Comparison of ENCODE assay signal across 8 cellular contexts in the genomic region with DNA sequence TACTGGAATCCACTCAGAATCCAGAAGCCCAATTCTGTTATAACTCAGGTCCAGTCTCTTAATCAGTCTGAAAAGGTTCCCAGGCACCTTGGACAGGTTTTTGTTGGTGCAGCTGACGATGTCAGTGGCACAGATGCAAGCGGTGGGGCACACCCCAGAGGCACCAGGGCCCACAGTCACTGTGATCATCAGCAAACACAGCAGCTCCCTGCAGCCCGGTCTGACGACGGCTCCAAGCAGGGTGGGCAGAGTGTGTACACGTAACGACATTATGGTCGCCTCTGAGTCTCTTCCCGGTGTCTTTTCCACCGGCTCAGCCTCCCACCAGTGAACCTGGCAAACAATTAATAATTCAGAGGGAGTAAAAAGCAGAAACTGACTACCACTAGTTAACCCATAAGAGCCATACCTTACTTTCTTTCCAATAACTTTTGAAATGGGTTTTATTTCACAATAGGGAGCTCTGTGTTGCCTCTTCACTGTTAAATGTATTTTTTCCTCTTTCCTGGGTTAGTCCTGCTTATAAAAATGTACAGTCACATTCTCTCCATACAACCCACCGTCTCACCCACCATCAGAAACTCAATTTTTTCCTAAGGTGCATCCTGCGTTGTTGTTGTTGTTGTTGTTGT. TPM values are rescaled to one million over a fixed set of nuclear protein-coding genes. Genes with fewer than 3 reads are reported as not detected.
DNase-seq lines count a peak whose midpoint lies in the region; ATAC-seq and TF ChIP-seq lines count a peak whose summit lies in the region.

No MANE protein-coding gene starts in this region.

- peaks cover 7% of the 10 kb centered on the region for H3K36me3 ChIP-seq in MG63

- POLR2A ChIA-PET in CD4-positive, alpha-beta T cell (lab: Charles Lee) = interaction anchor here (0.6 to 4.9 kb wide), 26 partner anchors 8 to 1350 kb away, joined by 3 to 43 read pairs (median 4); a partner anchor contains a TSS

- peak overlapping the region; percentile 92 for H3K4me3 Mint-ChIP-seq in CD4-positive, alpha-beta T cell
- peak overlapping the region; percentile 83 for H3K4me3 Mint-ChIP-seq in progenitor cell of endocrine pancreas (ENCODE audit: low read depth)

- peak; percentile 20 to 51 (median 36) for DNase-seq in CD4-positive, alpha-beta T cell
- no peak for DNase-seq in MG63
- DNase-seq in activated T-cell treated with anti-CD3 and anti-CD28 coated beads, Interleukin-2, amount 50 U/mL, for 48 hours = peak; percentile 55 to 58
- peak; percentile 61 for DNase-seq in glomerular visceral epithelial cell (ENCODE audit: extremely low spot score)
- no peak for DNase-seq in progenitor cell of endocrine pancreas (ENCODE audit: low spot score, unreplicated experiment)
- no peak for DNase-seq in NCI-H2171 (lab: John Stamatoyannopoulos, UW)

- no peaks in the 10 kb centered on the region for H3K9me3 ChIP-seq in CD4-positive, alpha-beta T cell (ENCODE audit: control insufficient read depth, low read length)
- no peaks in the 10 kb centered on the region for H3K9me3 ChIP-seq in MG63

- peaks cover 80% of the 10 kb centered on the region for H3K4me1 Mint-ChIP-seq in CD4-positive, alpha-beta T cell (ENCODE audit: low read depth)
- peaks cover 14% of the 10 kb centered on the region for H3K4me1 Mint-ChIP-seq in progenitor cell of endocrine pancreas (ENCODE audit: low read depth)

- no peaks in the 10 kb centered on the region for H3K27me3 ChIP-seq in CD4-positive, alpha-beta T cell (ENCODE audit: control insufficient read depth, insufficient read depth, low read length)
- no peaks in the 10 kb centered on the region for H3K27me3 ChIP-seq in MG63

- peak overlapping the region; percentile 63 for H3K27ac ChIP-seq in CD4-positive, alpha-beta T cell (ENCODE audit: low read depth, low read length)

- no peaks in the 10 kb centered on the region for H3K27me3 Mint-ChIP-seq in CD4-positive, alpha-beta T cell
- peaks cover 65% of the 10 kb centered on the region for H3K27me3 Mint-ChIP-seq in progenitor cell of endocrine pancreas

- TF ChIP-seq CTCF in CD4-positive, alpha-beta T cell (IDR thresholded peaks at IDR 0.05) = no peak
- no peak for TF ChIP-seq CTCF in progenitor cell of endocrine pancreas (IDR thresholded peaks at IDR 0.05; ENCODE audit: unreplicated experiment)

- intact Hi-C loops in CD4-positive, alpha-beta T cell (cut with DNase I, micrococcal nuclease) = loop anchor here (2.0 to 5.0 kb wide), 3 partner anchors 228 to 318 kb away; no protein-coding TSS in a partner anchor

- ATAC-seq in CD4-positive, alpha-beta T cell (ENCODE audit: poor library complexity) = peak; percentile 61
- ATAC-seq in HG02623 (IDR thresholded peaks at IDR 0.05; ENCODE audit: unreplicated experiment) (no peak), GM18517 (IDR thresholded peaks at IDR 0.05; ENCODE audit: unreplicated experiment) (no peak)

- CTCF ChIA-PET in CD4-positive, alpha-beta T cell (lab: Charles Lee) = interaction anchor here (0.7 to 3.5 kb wide), 7 partner anchors 11 to 319 kb away, joined by 3 to 11 read pairs (median 4); no protein-coding TSS in a partner anchor

- H3K27ac Mint-ChIP-seq in CD4-positive, alpha-beta T cell = peak overlapping the region; percentile 86
- H3K27ac Mint-ChIP-seq in progenitor cell of endocrine pancreas = no peak overlapping the region

- H3K36me3 Mint-ChIP-seq in CD4-positive, alpha-beta T cell (ENCODE audit: low read depth) = peaks cover 19% of the 10 kb centered on the region
- H3K36me3 Mint-ChIP-seq in progenitor cell of endocrine pancreas (ENCODE audit: insufficient read depth) = no peaks in the 10 kb centered on the region

- H3K4me3 ChIP-seq in MG63 = peak overlapping the region; percentile 54

- no peaks in the 10 kb centered on the region for H3K9me3 Mint-ChIP-seq in CD4-positive, alpha-beta T cell
- no peaks in the 10 kb centered on the region for H3K9me3 Mint-ChIP-seq in progenitor cell of endocrine pancreas (ENCODE audit: low read depth)

RNA-seq across cellular contexts. Expression of a gene that starts 0.6 kb away (rescaled TPM):
- total RNA-seq in CD4-positive, alpha-beta T cell = 10 to 100 TPM; 18.7 to 20.0 TPM
- not detected in 2 replicates for total RNA-seq in MG63 (2014; rRNA removed; shearing (Covaris generic); ENCODE audit: low replicate concordance)
- total RNA-seq in progenitor cell of endocrine pancreas = 0.91 and 1.1 TPM in 2 replicates

RNA-seq across cellular contexts. Expression of a gene that starts 0.9 kb away (rescaled TPM):
- total RNA-seq in CD4-positive, alpha-beta T cell = 10 to 100 TPM in 1 of 2 experiments, 1 to 10 TPM in 1; 9.7 to 10.1 TPM
- 6.3 and 10.5 TPM in 2 replicates for total RNA-seq in MG63 (2014; rRNA removed; shearing (Covaris generic); ENCODE audit: low replicate concordance)
- 9.3 and 10.7 TPM in 2 replicates for total RNA-seq in progenitor cell of endocrine pancreas

Comparison
In these comparisons a context has a peak if more than half of its experiments do, and no peak if none do; other contexts are left out.
1. DNase-seq: peak in CD4-positive, alpha-beta T cell (10 of 10), activated T-cell treated with anti-CD3 and anti-CD28 coated beads, Interleukin-2, amount 50 U/mL, for 48 hours (2 of 2) and glomerular visceral epithelial cell (single experiment); none in MG63 (single experiment), progenitor cell of endocrine pancreas (single experiment) and NCI-H2171 (single experiment).